22 cellular contexts compared by ENCODE assay signal in genomic region chr10:30755474-30755873, GRCh38.
DNase-seq lines count a peak whose midpoint lies in the region; ATAC-seq, FAIRE-seq and TF ChIP-seq lines count a peak whose summit lies in the region.
"Had no signal": no experiment of that assay in that cellular context is flagged by ENCODE, and none has a peak within 500 bp of the region (broad histone marks: within the 10 kb centered on the region; RNA-seq: fewer than 3 reads in every experiment).

No MANE protein-coding gene starts in this region.

- H3K4me3 ChIP-seq in MG63 (no peak overlapping the region), fibroblast of villous mesenchyme (ENCODE audit: low read depth, low read length) (no peak overlapping the region), muscle layer of colon (ENCODE audit: low read depth in 1 of 2, low read length in 2 of 2) (no peak overlapping the region), transverse colon (no peak overlapping the region), pancreas (no peak overlapping the region)
- H3K4me3 ChIP-seq: mucosa of descending colon, ovary, spleen, tibial artery had no signal

- TF ChIP-seq POLR2A in transverse colon (IDR thresholded peaks at IDR 0.05): no peak

- intact Hi-C loops in transverse colon (cut with DNase I; ENCODE audit: low total_unique reads): no loop called here
- intact Hi-C loops in pancreas (cut with DNase I): no loop called here

- H3K27ac Mint-ChIP-seq in activated naive CD8-positive, alpha-beta T cell treated with anti-CD3 and anti-CD28 coated beads for 36 hours: no peak overlapping the region
- H3K27ac Mint-ChIP-seq: HFFc6 had no signal

- no peak overlapping the region for H3K9ac ChIP-seq in muscle layer of colon (ENCODE audit: low read length)

- no peak for TF ChIP-seq CTCF in fibroblast of villous mesenchyme (IDR thresholded peaks at IDR 0.05; ENCODE audit: insufficient read depth, low read depth, low read length)
- TF ChIP-seq CTCF in transverse colon (IDR thresholded peaks at IDR 0.05): no peak
- no peak for TF ChIP-seq CTCF in pancreas (IDR thresholded peaks at IDR 0.05)

- peak; percentile 16 for DNase-seq in MG63
- DNase-seq in fibroblast of villous mesenchyme (ENCODE audit: low read depth): peak; percentile 53
- DNase-seq in transverse colon: no peak
- DNase-seq in pancreas: no peak
- no peak for DNase-seq in activated naive CD8-positive, alpha-beta T cell treated with anti-CD3 and anti-CD28 coated beads for 36 hours
- no peak for DNase-seq in germinal center (ENCODE audit: low spot score)
- DNase-seq: activated effector memory CD4-positive, alpha-beta T cell treated with Interleukin-2 at 50 U/mL for 16 hours; anterior cingulate cortex; HFFc6; hippocampal formation; mucosa of descending colon; NCI-H1105; NCI-H2107; NCI-H526 treated with DMSO at 0.1 percent for 48 hours; ovary; spleen; tibial artery had no signal

- H3K27ac ChIP-seq in muscle layer of colon (ENCODE audit: low read depth, low read length): peak overlapping the region; percentile 7
- H3K27ac ChIP-seq in transverse colon: peak overlapping the region in 3 of 4 donors; percentile 2 to 36 (median 3)
- H3K27ac ChIP-seq in pancreas: no peak overlapping the region
- H3K27ac ChIP-seq: ovary, spleen, tibial artery had no signal

- WGBS in transverse colon (ENCODE audit: low coverage in 1 of 2), 2 donors: 60 to 79% methylated on average over 1 to 6 of the region's 6 CpGs
- WGBS in pancreas, 2 donors: 65 to 78% methylated on average over 6 of the region's 6 CpGs

- H3K36me3 ChIP-seq in MG63 (no peaks in the 10 kb centered on the region), muscle layer of colon (ENCODE audit: insufficient read depth, low read length) (no peaks in the 10 kb centered on the region), transverse colon (no peaks in the 10 kb centered on the region), pancreas (no peaks in the 10 kb centered on the region)
- H3K36me3 ChIP-seq: ovary, spleen, tibial artery had no signal

- peaks cover 16% of the 10 kb centered on the region for H3K4me1 ChIP-seq in muscle layer of colon (ENCODE audit: insufficient read depth, low read length)
- H3K4me1 ChIP-seq in transverse colon: peaks cover 0 to 6% (median 4%) of the 10 kb centered on the region in 4 donors
- no peaks in the 10 kb centered on the region for H3K4me1 ChIP-seq in pancreas

- H3K27me3 Mint-ChIP-seq in activated naive CD8-positive, alpha-beta T cell treated with anti-CD3 and anti-CD28 coated beads for 36 hours: peaks cover 2% of the 10 kb centered on the region

- in situ Hi-C loops in transverse colon (cut with MboI; ENCODE audit: low pct_ligation_motif_present in 1 of 4, low pct_unique_long_range_greater_than_20kb in 1 of 4, low sequenced_read_pairs in 3 of 4): loop anchor here in 1 of 4 donors (25.0 kb wide), 1 partner anchor 732 kb away; no protein-coding TSS in a partner anchor

- peaks cover 21% of the 10 kb centered on the region for H3K4me1 Mint-ChIP-seq in activated naive CD8-positive, alpha-beta T cell treated with anti-CD3 and anti-CD28 coated beads for 36 hours

- FAIRE-seq in pancreas (lab: Jason Lieb, UNC): no peak
- FAIRE-seq: colon had no signal

- ATAC-seq in pancreas: no peak
- ATAC-seq in GM21515 (IDR thresholded peaks at IDR 0.05; ENCODE audit: unreplicated experiment): no peak
- ATAC-seq: activated CD4-positive, CD25-positive, alpha-beta regulatory T cell treated with anti-CD3 and anti-CD28 coated beads, Interleukin-2, amount 50 U/mL, for 24 hours; mucosa of descending colon had no signal

- no peaks in the 10 kb centered on the region for H3K27me3 ChIP-seq in MG63
- H3K27me3 ChIP-seq in muscle layer of colon (ENCODE audit: control insufficient read depth in 1 of 2, insufficient read depth in 2 of 2, low read length in 2 of 2): no peaks in the 10 kb centered on the region
- H3K27me3 ChIP-seq in transverse colon: no peaks in the 10 kb centered on the region
- H3K27me3 ChIP-seq in pancreas: no peaks in the 10 kb centered on the region
- H3K27me3 ChIP-seq: ovary, spleen, tibial artery had no signal

- no peak overlapping the region for H3K4me3 Mint-ChIP-seq in activated naive CD8-positive, alpha-beta T cell treated with anti-CD3 and anti-CD28 coated beads for 36 hours
- H3K4me3 Mint-ChIP-seq: CD14-positive monocyte, HFFc6 had no signal

- H3K36me3 Mint-ChIP-seq in activated naive CD8-positive, alpha-beta T cell treated with anti-CD3 and anti-CD28 coated beads for 36 hours: no peaks in the 10 kb centered on the region
- H3K36me3 Mint-ChIP-seq: CD14-positive monocyte had no signal

- TF ChIP-seq EP300 in transverse colon (IDR thresholded peaks at IDR 0.05; ENCODE audit: low read depth): no peak

- H3K9me3 Mint-ChIP-seq in activated naive CD8-positive, alpha-beta T cell treated with anti-CD3 and anti-CD28 coated beads for 36 hours: no peaks in the 10 kb centered on the region
- H3K9me3 Mint-ChIP-seq: HFFc6 had no signal

- H3K9me3 ChIP-seq in MG63: 0 out of 2 replicates have a peak, but pooled peaks cover 3% of the 10 kb centered on the region
- no peaks in the 10 kb centered on the region for H3K9me3 ChIP-seq in muscle layer of colon (ENCODE audit: low read length)
- no peaks in the 10 kb centered on the region for H3K9me3 ChIP-seq in transverse colon
- no peaks in the 10 kb centered on the region for H3K9me3 ChIP-seq in pancreas
- H3K9me3 ChIP-seq: mucosa of descending colon, ovary, spleen, tibial artery had no signal

Comparison
In these comparisons a context has a peak if more than half of its experiments do, and no peak if none do; other contexts are left out.
1. DNase-seq: peak in MG63 (single experiment) and fibroblast of villous mesenchyme (single experiment); none in transverse colon (single experiment), pancreas (0 of 6), activated naive CD8-positive, alpha-beta T cell treated with anti-CD3 and anti-CD28 coated beads for 36 hours (single experiment) and germinal center (single experiment).
2. H3K27ac ChIP-seq: peak in muscle layer of colon (single experiment) and transverse colon (3 of 4); none in pancreas (0 of 4).